Comparison of ENCODE assay signal across 20 cellular contexts in the genomic region with DNA sequence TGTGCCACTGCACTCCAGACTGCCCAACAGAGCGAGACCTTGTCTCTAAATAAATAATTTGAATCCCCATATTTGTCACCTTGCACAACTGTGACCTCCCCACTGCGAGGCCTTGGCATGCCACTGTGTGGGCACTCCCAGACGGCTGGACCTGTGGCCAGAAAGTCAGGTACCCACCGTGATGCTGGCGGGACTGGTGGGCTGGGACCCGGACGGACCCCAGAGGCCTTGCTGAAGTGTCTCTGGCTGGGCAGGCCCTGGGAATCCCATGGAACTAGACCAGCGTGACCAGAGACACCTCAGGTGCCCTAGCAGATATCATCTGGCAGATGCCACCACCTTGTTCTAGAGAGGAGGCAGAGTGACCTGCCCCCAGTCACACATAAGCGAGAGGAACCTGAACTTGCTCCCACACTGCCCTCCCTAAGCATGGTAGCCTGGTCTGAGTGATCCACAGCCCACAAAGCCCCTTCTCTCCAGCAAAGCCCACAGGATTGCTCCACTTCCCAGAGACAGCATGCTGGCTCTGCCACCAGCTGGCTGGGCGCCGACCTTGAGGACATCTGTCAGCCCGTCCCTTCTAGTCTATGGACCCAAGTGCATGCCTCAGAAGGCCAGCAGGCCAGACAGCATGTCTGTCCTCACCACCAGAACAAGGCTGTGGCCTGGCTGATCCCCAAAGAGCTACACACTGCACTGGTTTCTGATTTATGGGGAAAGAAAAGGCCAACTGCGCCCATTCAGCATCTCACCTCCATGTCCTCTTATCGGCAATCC. TPM values are rescaled to one million over a fixed set of nuclear protein-coding genes. Genes with fewer than 3 reads are reported as not detected.
DNase-seq lines count a peak whose midpoint lies in the region; ATAC-seq, FAIRE-seq and TF ChIP-seq lines count a peak whose summit lies in the region.
"Had no signal": no experiment of that assay in that cellular context is flagged by ENCODE, and none has a peak within 500 bp of the region (broad histone marks: within the 10 kb centered on the region; RNA-seq: fewer than 3 reads in every experiment).

No MANE protein-coding gene starts in this region.

- peaks cover 17% of the 10 kb centered on the region for H3K36me3 ChIP-seq in WERI-Rb-1
- H3K36me3 ChIP-seq in left ventricle myocardium inferior = peaks cover 5% of the 10 kb centered on the region
- H3K36me3 ChIP-seq in psoas muscle (ENCODE audit: insufficient read depth in 1 of 2, low read depth in 1 of 2) = peaks cover 0 to 10% of the 10 kb centered on the region in 2 donors
- H3K36me3 ChIP-seq: ascending aorta, sigmoid colon had no signal

- peak; percentile 20 for DNase-seq in D721Med (ENCODE audit: insufficient read length, low spot score)
- DNase-seq in WERI-Rb-1 = peak; percentile 92
- peak; percentile 71 for DNase-seq in left ventricle myocardium inferior
- peak; percentile 78 to 86 for DNase-seq in psoas muscle
- DNase-seq in DMS153 treated with DMSO at 0.1 percent for 48 hours (lab: John Stamatoyannopoulos, UW; ENCODE audit: unreplicated experiment) = no peak
- DNase-seq in foreskin melanocyte = no peak
- DNase-seq in activated naive CD4-positive, alpha-beta T cell treated with anti-CD3 and anti-CD28 coated beads, Interleukin-2, amount 50 U/mL, for 72 hours (ENCODE audit: low spot score in 2 of 2) = no peak
- DNase-seq: islet precursor cell, NCI-H146, NCI-H748 treated with DMSO at 0.1 percent for 48 hours, occipital lobe, OCI-M1, SHP77 treated with DMSO at 0.1 percent for 48 hours, sigmoid colon had no signal

- 53 to 71% (median 54%) methylated on average over 14 of the region's 14 CpGs for WGBS in psoas muscle, 3 donors

- H3K4me1 ChIP-seq in left ventricle myocardium inferior (peaks cover 50% of the 10 kb centered on the region), psoas muscle (peaks cover 48% of the 10 kb centered on the region)
- H3K4me1 ChIP-seq: ascending aorta had no signal

- H3K27ac ChIP-seq in WERI-Rb-1 (peak overlapping the region; percentile 94), left ventricle myocardium inferior (replicated peaks) (peak overlapping the region; percentile 54), psoas muscle (peak overlapping the region; percentile 60)
- H3K27ac ChIP-seq: ascending aorta, sigmoid colon had no signal

- intact Hi-C loops in left ventricle myocardium inferior (cut with micrococcal nuclease) = no loop called here
- intact Hi-C loops in psoas muscle (cut with DNase I) = loop anchor here (10.0 kb wide), 2 partner anchors 322 to 392 kb away; partner anchors contain the start of genes MARK2 (in 1 of the 2) and ZFTA (in 1 of the 2)

- no peak for FAIRE-seq in D721Med (lab: Jason Lieb, UNC)
- FAIRE-seq: G401.6, GM18507, H54 had no signal

- no peak overlapping the region for H3K4me3 ChIP-seq in WERI-Rb-1 (ENCODE audit: low read depth, low read length)
- H3K4me3 ChIP-seq in left ventricle myocardium inferior = no peak overlapping the region
- H3K4me3 ChIP-seq in psoas muscle = no peak overlapping the region
- H3K4me3 ChIP-seq: ascending aorta, lung, sigmoid colon had no signal

- ATAC-seq in psoas muscle = peak; percentile 77 to 89 (median 86)
- no peak for ATAC-seq in activated naive CD4-positive, alpha-beta T cell treated with anti-CD3 and anti-CD28 coated beads, Interleukin-2, amount 50 U/mL, for 72 hours

- H3K27me3 ChIP-seq in WERI-Rb-1 (ENCODE audit: insufficient read depth, low read depth, severe bottlenecking) (no peaks in the 10 kb centered on the region), left ventricle myocardium inferior (ENCODE audit: low read depth) (no peaks in the 10 kb centered on the region), psoas muscle (ENCODE audit: insufficient read depth in 3 of 3, low read length in 2 of 3) (no peaks in the 10 kb centered on the region)
- H3K27me3 ChIP-seq: ascending aorta, sigmoid colon had no signal

- no peak for TF ChIP-seq CTCF in D721Med (IDR thresholded peaks at IDR 0.05; ENCODE audit: insufficient read depth, missing control alignments)
- TF ChIP-seq CTCF in WERI-Rb-1 (IDR thresholded peaks at IDR 0.05; ENCODE audit: low read depth, low read length) = peak; percentile 47; the same call in 1 of the 2 replicates
- TF ChIP-seq CTCF in left ventricle myocardium inferior (IDR thresholded peaks at IDR 0.05; ENCODE audit: borderline replicate concordance) = no peak
- no peak for TF ChIP-seq CTCF in psoas muscle (IDR thresholded peaks at IDR 0.05)

- H3K9me3 ChIP-seq in WERI-Rb-1 (ENCODE audit: severe bottlenecking) = no peaks in the 10 kb centered on the region
- no peaks in the 10 kb centered on the region for H3K9me3 ChIP-seq in left ventricle myocardium inferior (replicated peaks)
- no peaks in the 10 kb centered on the region for H3K9me3 ChIP-seq in psoas muscle
- H3K9me3 ChIP-seq: ascending aorta, sigmoid colon had no signal

- no peaks in the 10 kb centered on the region for H3K9me3 Mint-ChIP-seq in activated naive CD4-positive, alpha-beta T cell treated with anti-CD3 and anti-CD28 coated beads, Interleukin-2, amount 50 U/mL, for 72 hours
- H3K9me3 Mint-ChIP-seq: activated naive CD4-positive, alpha-beta T cell treated with anti-CD3 and anti-CD28 coated beads, Interleukin-2, amount 50 U/mL, for 24 hours had no signal

- H3K27ac Mint-ChIP-seq in activated naive CD4-positive, alpha-beta T cell treated with anti-CD3 and anti-CD28 coated beads, Interleukin-2, amount 50 U/mL, for 72 hours = no peak overlapping the region
- H3K27ac Mint-ChIP-seq: activated naive CD4-positive, alpha-beta T cell treated with anti-CD3 and anti-CD28 coated beads, Interleukin-2, amount 50 U/mL, for 24 hours had no signal

- no peaks in the 10 kb centered on the region for H3K36me3 Mint-ChIP-seq in activated naive CD4-positive, alpha-beta T cell treated with anti-CD3 and anti-CD28 coated beads, Interleukin-2, amount 50 U/mL, for 72 hours
- H3K36me3 Mint-ChIP-seq: activated naive CD4-positive, alpha-beta T cell treated with anti-CD3 and anti-CD28 coated beads, Interleukin-2, amount 50 U/mL, for 24 hours had no signal

RNA-seq across cellular contexts. Expression of gene MACROD1, which starts 9.5 kb away (rescaled TPM):
- total RNA-seq in left ventricle myocardium inferior (127 TPM), psoas muscle (100 to 1,000 TPM; 151 to 206 (median 182) TPM)
- 100 to 1,000 TPM; 147 to 281 (median 177) TPM for polyA plus RNA-seq in psoas muscle
- total RNA-seq in activated naive CD4-positive, alpha-beta T cell treated with anti-CD3 and anti-CD28 coated beads, Interleukin-2, amount 50 U/mL, for 72 hours = 10 to 100 TPM; 11.0 to 25.3 TPM

RNA-seq across cellular contexts. Expression of gene STIP1, which starts 29.5 kb away (rescaled TPM):
- 97.4 TPM for total RNA-seq in left ventricle myocardium inferior
- 100 to 1,000 TPM; 124 to 194 (median 162) TPM for total RNA-seq in psoas muscle
- 100 to 1,000 TPM; 158 to 207 (median 205) TPM for polyA plus RNA-seq in psoas muscle
- 100 to 1,000 TPM; 328 to 366 TPM for total RNA-seq in activated naive CD4-positive, alpha-beta T cell treated with anti-CD3 and anti-CD28 coated beads, Interleukin-2, amount 50 U/mL, for 72 hours

RNA-seq across cellular contexts. Expression of gene FERMT3, which starts 50.1 kb away (rescaled TPM):
- total RNA-seq in left ventricle myocardium inferior = 5.4 TPM
- total RNA-seq in psoas muscle = 10 to 100 TPM in 1 of 4 donors, 1 to 10 TPM in 3; 6.7 to 11.7 (median 8.4) TPM
- 1 to 10 TPM; 2.5 to 4.3 (median 3.0) TPM for polyA plus RNA-seq in psoas muscle
- total RNA-seq in activated naive CD4-positive, alpha-beta T cell treated with anti-CD3 and anti-CD28 coated beads, Interleukin-2, amount 50 U/mL, for 72 hours = 100 to 1,000 TPM; 142 to 193 TPM

Comparison
In these comparisons a context has a peak if more than half of its experiments do, and no peak if none do; other contexts are left out.
1. DNase-seq: peak in D721Med (single experiment), WERI-Rb-1 (single experiment), left ventricle myocardium inferior (single experiment) and psoas muscle (2 of 2); none in DMS153 treated with DMSO at 0.1 percent for 48 hours (single experiment), foreskin melanocyte (single experiment) and activated naive CD4-positive, alpha-beta T cell treated with anti-CD3 and anti-CD28 coated beads, Interleukin-2, amount 50 U/mL, for 72 hours (0 of 2).
2. ATAC-seq: peak in psoas muscle (4 of 4); none in activated naive CD4-positive, alpha-beta T cell treated with anti-CD3 and anti-CD28 coated beads, Interleukin-2, amount 50 U/mL, for 72 hours (0 of 2).
3. RNA of gene FERMT3, which starts 50.1 kb away (total RNA-seq): 142 to 193 TPM in activated naive CD4-positive, alpha-beta T cell treated with anti-CD3 and anti-CD28 coated beads, Interleukin-2, amount 50 U/mL, for 72 hours; 6.7 to 11.7 TPM in psoas muscle and 5.4 TPM in left ventricle myocardium inferior (single experiment); every median in the first group is over 10 times any median in the second.
4. Peak in every context shown above with its lines, with median percentiles within 50 percentile points of each other: H3K27ac ChIP-seq.